14 cellular contexts compared by ENCODE assay signal in genomic region chr1:224745924-224746323, GRCh38.
DNase-seq lines count a peak whose midpoint lies in the region; ATAC-seq, FAIRE-seq and TF ChIP-seq lines count a peak whose summit lies in the region.
"Had no signal": no experiment of that assay in that cellular context is flagged by ENCODE, and none has a peak within 500 bp of the region (broad histone marks: within the 10 kb centered on the region; RNA-seq: fewer than 3 reads in every experiment).

No MANE protein-coding gene starts in this region.

- CTCF ChIA-PET in GM10248 (lab: Yijun Ruan, JAX) = interaction anchor here (1.4 to 3.6 kb wide), 3 partner anchors 9 to 106 kb away, joined by 7 to 16 read pairs (median 8); no protein-coding TSS in a partner anchor

- DNase-seq in GM18507 (ENCODE audit: extremely low spot score, insufficient read length, low read depth) (no peak), GM10248 (ENCODE audit: extremely low spot score) (no peak), glutamatergic neuron (no peak), type B pancreatic cell (ENCODE audit: extremely low spot score, unreplicated experiment) (no peak), mucosa of descending colon (no peak)
- DNase-seq: activated CD4-positive, alpha-beta T cell treated with anti-CD3 and anti-CD28 coated beads, Interleukin-2, amount 50 U/mL, for 4 hours; AML-193; PC-9; stimulated activated naive CD4-positive, alpha-beta T cell treated with Interleukin-2 at 50 U/mL for 16 hours had no signal

- intact Hi-C loops in mucosa of descending colon (cut with DNase I, micrococcal nuclease) = no loop called here

- H3K27ac ChIP-seq in OCI-LY3 (ENCODE audit: low read length) = peak overlapping the region; percentile 50
- H3K27ac ChIP-seq: PC-9 had no signal

- TF ChIP-seq CTCF in OCI-LY3 (IDR thresholded peaks at IDR 0.05; ENCODE audit: low read depth, low read length) = no peak
- TF ChIP-seq CTCF in GM10248 (IDR thresholded peaks at IDR 0.05; ENCODE audit: control extremely low read depth, extremely low read depth, low read depth, missing control alignments) = no peak
- no peak for TF ChIP-seq CTCF in glutamatergic neuron (IDR thresholded peaks at IDR 0.05; ENCODE audit: partially characterized antibody, unreplicated experiment)
- TF ChIP-seq CTCF in type B pancreatic cell (conservative IDR thresholded peaks at IDR 0.05) = no peak
- TF ChIP-seq CTCF in mucosa of descending colon (IDR thresholded peaks at IDR 0.05) = no peak

- H3K36me3 ChIP-seq in OCI-LY3 (replicated peaks; ENCODE audit: low read depth, low read length) = no peaks in the 10 kb centered on the region
- no peaks in the 10 kb centered on the region for H3K36me3 ChIP-seq in mucosa of descending colon (ENCODE audit: low read depth)

- peak overlapping the region; percentile 2; the same call in 1 of the 2 replicates for H2AFZ ChIP-seq in OCI-LY3 (ENCODE audit: low read depth, low read length)
- H2AFZ ChIP-seq: PC-9 had no signal

- H3K4me3 Mint-ChIP-seq in glutamatergic neuron (ENCODE audit: unreplicated experiment) (no peak overlapping the region), type B pancreatic cell (no peak overlapping the region)

- H3K27me3 ChIP-seq in OCI-LY3 (ENCODE audit: low read depth, low read length) = peaks cover 13% of the 10 kb centered on the region

- H3K4me1 ChIP-seq in OCI-LY3 (ENCODE audit: low read length) (peaks cover 41% of the 10 kb centered on the region), mucosa of descending colon (ENCODE audit: low read depth) (no peaks in the 10 kb centered on the region)

- H3K27ac Mint-ChIP-seq in glutamatergic neuron (ENCODE audit: unreplicated experiment) (no peak overlapping the region), type B pancreatic cell (no peak overlapping the region)
- H3K27ac Mint-ChIP-seq: progenitor cell of endocrine pancreas had no signal

- peak; percentile 70 for FAIRE-seq in GM18507 (lab: Jason Lieb, UNC)
- FAIRE-seq: G401.6 had no signal

- H3K27me3 Mint-ChIP-seq in glutamatergic neuron (ENCODE audit: unreplicated experiment) (no peaks in the 10 kb centered on the region), type B pancreatic cell (peaks cover 5% of the 10 kb centered on the region)

- H3K4me2 ChIP-seq in OCI-LY3 (ENCODE audit: low read length) = peak overlapping the region; percentile 59
- H3K4me2 ChIP-seq: PC-9 had no signal

- no peaks in the 10 kb centered on the region for H4K20me1 ChIP-seq in OCI-LY3 (ENCODE audit: insufficient read depth, low read length)

- POLR2A ChIA-PET in GM10248 (lab: Yijun Ruan, JAX) = no interaction called here

- H3K9ac ChIP-seq in OCI-LY3 (ENCODE audit: low read length) = peak overlapping the region; percentile 6; the same call in 1 of the 2 replicates

- no peaks in the 10 kb centered on the region for H3K36me3 Mint-ChIP-seq in glutamatergic neuron (ENCODE audit: unreplicated experiment)
- no peaks in the 10 kb centered on the region for H3K36me3 Mint-ChIP-seq in type B pancreatic cell

- peak overlapping the region; percentile 26 for H3K4me3 ChIP-seq in OCI-LY3 (ENCODE audit: low read length)
- no peak overlapping the region for H3K4me3 ChIP-seq in mucosa of descending colon
- H3K4me3 ChIP-seq: PC-9 had no signal

- H3K4me1 Mint-ChIP-seq in glutamatergic neuron (ENCODE audit: low read depth, unreplicated experiment) (no peaks in the 10 kb centered on the region), type B pancreatic cell (ENCODE audit: unreplicated experiment) (peaks cover 34% of the 10 kb centered on the region)

- no peaks in the 10 kb centered on the region for H3K79me2 ChIP-seq in OCI-LY3 (ENCODE audit: low read length)

- H3K9me3 Mint-ChIP-seq in glutamatergic neuron (ENCODE audit: unreplicated experiment) = peaks cover 2% of the 10 kb centered on the region
- H3K9me3 Mint-ChIP-seq in type B pancreatic cell = peaks cover 5% of the 10 kb centered on the region

- peak; percentile 50 for ATAC-seq in GM19455 (IDR thresholded peaks at IDR 0.05; ENCODE audit: unreplicated experiment)
- ATAC-seq in HG02885 (IDR thresholded peaks at IDR 0.05; ENCODE audit: poor library complexity, unreplicated experiment) = peak; percentile 64
- ATAC-seq in mucosa of descending colon = no peak

- H3K9me3 ChIP-seq in OCI-LY3 (ENCODE audit: insufficient read depth, low read length) (no peaks in the 10 kb centered on the region), mucosa of descending colon (no peaks in the 10 kb centered on the region)
